In the genomic region with DNA sequence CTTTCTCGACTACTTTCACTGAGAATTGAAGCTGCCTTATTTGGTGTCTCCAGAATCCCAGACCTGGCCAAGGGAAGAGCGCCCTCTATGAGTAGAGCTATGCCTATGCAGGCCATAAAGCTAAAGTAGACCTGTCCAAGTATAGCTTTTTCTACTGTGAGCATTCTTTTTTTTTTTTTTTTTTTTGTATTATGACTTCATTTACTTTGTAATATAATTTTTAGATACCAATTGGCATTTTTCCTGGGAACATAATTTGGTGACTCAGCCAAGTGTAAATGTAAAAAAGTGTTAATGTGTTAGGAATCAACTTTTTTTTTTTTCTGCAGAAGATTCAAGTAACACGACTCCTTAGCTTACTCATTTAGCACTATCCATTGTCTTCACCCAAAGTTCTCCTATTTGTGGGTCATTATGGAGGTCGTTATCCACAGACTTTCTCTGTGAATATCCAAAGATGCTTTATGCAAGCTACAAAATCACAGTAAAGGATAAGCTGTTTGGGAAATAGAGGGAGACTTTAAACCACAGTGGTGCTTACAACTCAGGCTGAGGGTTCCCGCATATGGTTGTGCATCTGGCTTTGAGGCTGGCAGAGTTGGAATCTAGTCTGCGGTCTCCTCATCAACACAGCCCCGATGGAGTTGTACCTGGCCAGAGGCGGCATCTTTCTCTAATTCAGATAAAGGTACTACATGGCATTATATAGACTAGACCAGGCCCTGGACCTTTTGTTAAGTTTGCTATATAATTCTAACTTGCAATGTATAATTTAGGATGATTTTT, we compare ENCODE assay signal across 9 cellular contexts.
DNase-seq lines count a peak whose midpoint lies in the region; ATAC-seq, FAIRE-seq and TF ChIP-seq lines count a peak whose summit lies in the region.
"Had no signal": no experiment of that assay in that cellular context is flagged by ENCODE, and none has a peak within 500 bp of the region (broad histone marks: within the 10 kb centered on the region; RNA-seq: fewer than 3 reads in every experiment).

No MANE protein-coding gene starts in this region.

- H3K27me3 ChIP-seq in liver (ENCODE audit: control insufficient read depth in 4 of 4, insufficient read depth in 4 of 4, low read length in 3 of 4) (no peaks in the 10 kb centered on the region), HepG2 (ENCODE audit: control insufficient read depth in 1 of 2, insufficient read depth in 2 of 2, low read length in 2 of 2) (no peaks in the 10 kb centered on the region)

- H3K9me3 ChIP-seq in liver (ENCODE audit: control insufficient read depth in 4 of 4, low read length in 3 of 4): no peaks in the 10 kb centered on the region
- H3K9me3 ChIP-seq in HepG2 (ENCODE audit: low read length): peaks cover 88% of the 10 kb centered on the region
- no peaks in the 10 kb centered on the region for H3K9me3 ChIP-seq in kidney (ENCODE audit: control insufficient read depth in 1 of 2, low read length in 2 of 2)

- H3K4me3 ChIP-seq in liver (ENCODE audit: low read depth in 1 of 3, low read length in 3 of 3) (no peak overlapping the region), HepG2 (replicated peaks in 1 of 3; ENCODE audit: insufficient read depth in 1 of 3, low read depth in 2 of 3, low read length in 3 of 3) (no peak overlapping the region), kidney (ENCODE audit: low read length in 2 of 2) (no peak overlapping the region)

- TF ChIP-seq POLR2A in HepG2 (IDR thresholded peaks at IDR 0.05; ENCODE audit: insufficient read depth in 1 of 2, low read depth in 2 of 2, low read length in 2 of 2): no peak

- no peaks in the 10 kb centered on the region for H3K36me3 ChIP-seq in liver (ENCODE audit: control insufficient read depth in 4 of 4, insufficient read depth in 3 of 4, low read depth in 1 of 4, low read length in 3 of 4)
- no peaks in the 10 kb centered on the region for H3K36me3 ChIP-seq in HepG2 (replicated peaks in 1 of 2; ENCODE audit: control insufficient read depth in 1 of 2, insufficient read depth in 2 of 2, low read length in 2 of 2)
- no peaks in the 10 kb centered on the region for H3K36me3 ChIP-seq in kidney (ENCODE audit: control insufficient read depth in 1 of 2, insufficient read depth in 2 of 2, low read length in 2 of 2)

- H3K9ac ChIP-seq in liver (ENCODE audit: low read depth in 1 of 2, low read length in 2 of 2) (no peak overlapping the region), HepG2 (ENCODE audit: insufficient read depth, low read depth, low read length) (no peak overlapping the region), kidney (ENCODE audit: low read length in 2 of 2) (no peak overlapping the region)

- peak; percentile 27 to 28 for TF ChIP-seq RAD21 in liver (IDR thresholded peaks at IDR 0.05)
- no peak for TF ChIP-seq RAD21 in HepG2 (CRISPR knock-in tag; IDR thresholded peaks at IDR 0.05)

- H3K27ac ChIP-seq in liver (ENCODE audit: low read depth in 1 of 2, low read length in 2 of 2) (no peak overlapping the region), HepG2 (ENCODE audit: extremely low read length, insufficient read depth, low read length) (no peak overlapping the region), kidney (ENCODE audit: low read depth in 2 of 2, low read length in 2 of 2) (no peak overlapping the region)

- TF ChIP-seq EP300 in HepG2 (IDR thresholded peaks at IDR 0.05; ENCODE audit: low read depth in 2 of 2, low read length in 2 of 2) (no peak), HepG2 (CRISPR knock-in tag; IDR thresholded peaks at IDR 0.05; ENCODE audit: borderline replicate concordance) (no peak)

- no peak overlapping the region for H3K4me2 ChIP-seq in HepG2 (ENCODE audit: low read depth, low read length)

- intact Hi-C loops in HepG2 (cut with micrococcal nuclease; ENCODE audit: unreplicated experiment) (no loop called here), kidney (cut with DNase I) (no loop called here)

- TF ChIP-seq CTCF in liver (IDR thresholded peaks at IDR 0.05; ENCODE audit: low read depth, low read length, missing input control): peak; percentile 26
- no peak for TF ChIP-seq CTCF in HepG2 (CRISPR knock-in tag; IDR thresholded peaks at IDR 0.05)
- peak; percentile 60 for TF ChIP-seq CTCF in kidney (IDR thresholded peaks at IDR 0.05; ENCODE audit: borderline replicate concordance, extremely low read depth, insufficient read depth)

- BruUV-seq in HepG2 (replicated peaks; lab: Mats Ljungman, UMichigan): no TSS peak

- H3K79me2 ChIP-seq in HepG2 (ENCODE audit: insufficient read depth, low read length): no peaks in the 10 kb centered on the region

- ATAC-seq in HepG2 (no peak), HG03432 (IDR thresholded peaks at IDR 0.05; ENCODE audit: unreplicated experiment) (peak; percentile 82)

- no peaks in the 10 kb centered on the region for H4K20me1 ChIP-seq in HepG2 (ENCODE audit: insufficient read depth, low read length)

- H2AFZ ChIP-seq in HepG2 (ENCODE audit: low read length): no peak overlapping the region

- in situ Hi-C loops in HepG2 (cut with HindIII; ENCODE audit: extremely low pct_ligation_motif_present, low pct_unique_long_range_greater_than_20kb): no loop called here

- CTCF ChIA-PET in HepG2 (lab: Yijun Ruan, JAX; ENCODE audit: low intra/inter-chr PET ratio, low total read pairs): no interaction called here

- H3K4me1 ChIP-seq in liver (ENCODE audit: control insufficient read depth in 4 of 4, insufficient read depth in 4 of 4, low read length in 3 of 4) (no peaks in the 10 kb centered on the region), HepG2 (ENCODE audit: insufficient read depth, low read length) (no peaks in the 10 kb centered on the region), kidney (ENCODE audit: control insufficient read depth in 1 of 2, insufficient read depth in 1 of 2, low read depth in 1 of 2, low read length in 2 of 2) (no peaks in the 10 kb centered on the region)

- FAIRE-seq in HepG2 (lab: Jason Lieb, UNC): no peak
- peak; percentile 41 for FAIRE-seq in kidney (lab: Jason Lieb, UNC)
- FAIRE-seq: GM18507 had no signal

- POLR2A ChIA-PET in HepG2 (lab: Yijun Ruan, JAX): no interaction called here

- WGBS in liver: 58% methylated on average over 8 of the region's 8 CpGs
- WGBS in HepG2 (ENCODE audit: low lambda C conversion rate): 4% methylated on average over 6 of the region's 8 CpGs

- DNase-seq in HepG2 (ENCODE audit: low spot score): no peak
- DNase-seq in SKM-1 treated with dmso at 0.1 percent for 144 hours (lab: John Stamatoyannopoulos, UW; ENCODE audit: unreplicated experiment): peak; percentile 13
- no peak for DNase-seq in kidney
- DNase-seq in activated CD4-positive, CD25-positive, alpha-beta regulatory T cell (lab: John Stamatoyannopoulos, UW): no peak
- DNase-seq in NK-92 treated with Interleukin-12 subunit alpha and Interleukin-12 subunit beta, amount 100 ng/mL, for 24 hours (lab: John Stamatoyannopoulos, UW): no peak
- no peak for DNase-seq in dermis blood vessel endothelial cell

TF ChIP-seq in liver, 16 proteins besides CTCF, POLR2A, EP300 and RAD21 (continues in another document):
- TF ChIP-seq HNF4A (conservative IDR thresholded peaks at IDR 0.05): no peak
- TF ChIP-seq NR2F2 (IDR thresholded peaks at IDR 0.05): no peak
- TF ChIP-seq TAF1 (conservative IDR thresholded peaks at IDR 0.05): no peak
- TF ChIP-seq FOXA2 (IDR thresholded peaks at IDR 0.05): no peak
- no peak for TF ChIP-seq FOXA1 (IDR thresholded peaks at IDR 0.05)
- TF ChIP-seq YY1 (IDR thresholded peaks at IDR 0.05): no peak
- TF ChIP-seq GABPA (IDR thresholded peaks at IDR 0.05 in 1 of 2, conservative IDR thresholded peaks at IDR 0.05 in 1 of 2): no peak
- no peak for TF ChIP-seq HNF4G (IDR thresholded peaks at IDR 0.05)

TF ChIP-seq in HepG2, 621 proteins besides CTCF, POLR2A, EP300 and RAD21:
- TF ChIP-seq TBP (CRISPR knock-in tag; IDR thresholded peaks at IDR 0.05) (no peak), ZNF792 (CRISPR knock-in tag; IDR thresholded peaks at IDR 0.05) (no peak), SMAD9 (CRISPR knock-in tag; IDR thresholded peaks at IDR 0.05) (no peak), ESRRA (CRISPR knock-in tag; IDR thresholded peaks at IDR 0.05; ENCODE audit: low read depth) (no peak), ZNF556 (CRISPR knock-in tag; IDR thresholded peaks at IDR 0.05; ENCODE audit: borderline replicate concordance) (no peak), RBM39 (IDR thresholded peaks at IDR 0.05; ENCODE audit: low read depth, low read length, poor library complexity, severe bottlenecking) (no peak), ZNF768 (CRISPR knock-in tag; IDR thresholded peaks at IDR 0.05) (no peak), ZNF354B (CRISPR knock-in tag; IDR thresholded peaks at IDR 0.05) (no peak), SMAD3 (CRISPR knock-in tag; IDR thresholded peaks at IDR 0.05) (no peak), MLLT10 (CRISPR knock-in tag; IDR thresholded peaks at IDR 0.05) (no peak), ZNF430 (CRISPR knock-in tag; IDR thresholded peaks at IDR 0.05) (no peak)
